In genomic region chr2:101197814-101198213, GRCh38 we compare ENCODE assay signal across 30 cellular contexts.
"Had no signal": no experiment of that assay in that cellular context is flagged by ENCODE, and none has a peak within 500 bp of the region (broad histone marks: within the 10 kb centered on the region; RNA-seq: fewer than 3 reads in every experiment).

No MANE protein-coding gene starts in this region.

- ATAC-seq: activated CD4-positive, alpha-beta T cell treated with anti-CD3 and anti-CD28 coated beads for 36 hours; activated CD8-positive, alpha-beta memory T cell treated with anti-CD3 and anti-CD28 coated beads, Interleukin-2, amount 10 ng/mL, durations not matched to agents 7 days and 5 days; activated CD8-positive, alpha-beta T cell treated with anti-CD3 and anti-CD28 coated beads, Interleukin-2, amount 10 ng/mL, durations not matched to agents 7 days and 5 days; activated naive CD8-positive, alpha-beta T cell treated with anti-CD3 and anti-CD28 coated beads, Interleukin-2, amount 50 U/mL, for 24 hours; esophagus mucosa; T-helper 17 cell had no signal

- H3K27ac ChIP-seq: adrenal gland had no signal

- H3K4me3 ChIP-seq: adrenal gland, body of pancreas had no signal

- H3K36me3 ChIP-seq: adrenal gland had no signal

- H3K27me3 ChIP-seq: adrenal gland, body of pancreas had no signal

- H3K4me1 ChIP-seq: adrenal gland, body of pancreas had no signal

- H3K9me3 ChIP-seq: adrenal gland, body of pancreas had no signal

- DNase-seq: activated CD4-positive, alpha-beta memory T cell treated with anti-CD3 and anti-CD28 coated beads for 36 hours; activated CD4-positive, alpha-beta T cell treated with anti-CD3 and anti-CD28 coated beads for 36 hours; activated CD4-positive, alpha-beta T cell treated with anti-CD3 and anti-CD28 coated beads, Interleukin-2, amount 10 ng/mL, durations not matched to agents 24 days and 14 days; activated CD4-positive, CD25-positive, alpha-beta regulatory T cell; activated CD4-positive, CD25-positive, alpha-beta regulatory T cell treated with anti-CD3 and anti-CD28 coated beads, Interleukin-2, amount 50 U/mL, for 72 hours; activated CD8-positive, alpha-beta memory T cell treated with anti-CD3 and anti-CD28 coated beads, Interleukin-2, amount 10 ng/mL, durations not matched to agents 7 days and 5 days; activated CD8-positive, alpha-beta memory T cell treated with anti-CD3 and anti-CD28 coated beads, Interleukin-2, amount 50 U/mL, for 4 hours; activated CD8-positive, alpha-beta T cell treated with anti-CD3 and anti-CD28 coated beads, Interleukin-2, amount 10 ng/mL, durations not matched to agents 7 days and 5 days; activated effector memory CD4-positive, alpha-beta T cell treated with anti-CD3 and anti-CD28 coated beads, Interleukin-2, amount 50 U/mL, for 16 hours; activated naive CD4-positive, alpha-beta T cell treated with anti-CD3 and anti-CD28 coated beads for 36 hours; activated naive CD8-positive, alpha-beta T cell treated with anti-CD3 and anti-CD28 coated beads for 36 hours; activated naive CD8-positive, alpha-beta T cell treated with anti-CD3 and anti-CD28 coated beads, Interleukin-2, amount 50 U/mL, for 24 hours; activated T-cell treated with anti-CD3 and anti-CD28 coated beads, Interleukin-2, amount 50 U/mL, for 1 hour; activated T-cell treated with anti-CD3 and anti-CD28 coated beads, Interleukin-2, amount 50 U/mL, for 48 hours; adrenal gland; amygdala; aorta; body of pancreas; caudate nucleus; cortex of kidney; effector memory CD4-positive, alpha-beta T cell; endodermal cell; foreskin fibroblast; head of caudate nucleus; T-helper 1 cell; T-helper 17 cell; T1000 had no signal

- FAIRE-seq: colon, frontal cortex had no signal
